In genomic region chr22:37604875-37605274, GRCh38 we compare ENCODE assay signal across 14 cellular contexts. TPM values are rescaled to one million over a fixed set of nuclear protein-coding genes. Genes with fewer than 3 reads are reported as not detected.
DNase-seq lines count a peak whose midpoint lies in the region; ATAC-seq lines count a peak whose summit lies in the region.
"Had no signal": no experiment of that assay in that cellular context is flagged by ENCODE, and none has a peak within 500 bp of the region (broad histone marks: within the 10 kb centered on the region; RNA-seq: fewer than 3 reads in every experiment).

No MANE protein-coding gene starts in this region.

- DNase-seq in Kasumi-1 (lab: John Stamatoyannopoulos, UW) (peak; percentile 50 to 60), RPMI8226 (no peak), iPS-NIHi11 (ENCODE audit: low spot score) (no peak)
- DNase-seq in activated CD4-positive, alpha-beta T cell treated with anti-CD3 and anti-CD28 coated beads for 1 hour = peak; percentile 32
- peak; percentile 70 for DNase-seq in activated naive CD4-positive, alpha-beta T cell treated with anti-CD3 and anti-CD28 coated beads for 36 hours
- peak; percentile 38 for DNase-seq in stimulated activated CD4-positive, alpha-beta T cell treated with anti-CD3 and anti-CD28 coated beads, Interleukin-4, amount 100 ng/mL, for 24 hours
- DNase-seq: Calu3, HCEC 1CT, heart left ventricle, lower lobe of right lung, MG63, NCI-H774 had no signal

- CTCF ChIA-PET in activated naive CD4-positive, alpha-beta T cell treated with anti-CD3 and anti-CD28 coated beads for 36 hours (lab: Charles Lee) = interaction anchor here (1.1 to 4.0 kb wide), 4 partner anchors 12 to 41 kb away, joined by 4 to 23 read pairs (median 15); no protein-coding TSS in a partner anchor

- H3K4me3 Mint-ChIP-seq in activated naive CD4-positive, alpha-beta T cell treated with anti-CD3 and anti-CD28 coated beads for 36 hours = no peak overlapping the region
- H3K4me3 Mint-ChIP-seq: type B pancreatic cell had no signal

- ATAC-seq in HG03097 (IDR thresholded peaks at IDR 0.05; ENCODE audit: low FRiP score, unreplicated experiment) = no peak
- ATAC-seq: heart left ventricle, lower lobe of right lung had no signal

- no peak overlapping the region for H3K27ac Mint-ChIP-seq in activated naive CD4-positive, alpha-beta T cell treated with anti-CD3 and anti-CD28 coated beads for 36 hours

- H3K36me3 Mint-ChIP-seq in activated naive CD4-positive, alpha-beta T cell treated with anti-CD3 and anti-CD28 coated beads for 36 hours (ENCODE audit: low read depth) = no peaks in the 10 kb centered on the region
- H3K36me3 Mint-ChIP-seq: type B pancreatic cell had no signal

- H3K27me3 Mint-ChIP-seq in activated naive CD4-positive, alpha-beta T cell treated with anti-CD3 and anti-CD28 coated beads for 36 hours (ENCODE audit: low read depth) = no peaks in the 10 kb centered on the region
- H3K27me3 Mint-ChIP-seq: type B pancreatic cell had no signal

- H3K9me3 Mint-ChIP-seq in activated naive CD4-positive, alpha-beta T cell treated with anti-CD3 and anti-CD28 coated beads for 36 hours = no peaks in the 10 kb centered on the region
- H3K9me3 Mint-ChIP-seq: type B pancreatic cell had no signal

- H3K4me1 Mint-ChIP-seq in activated naive CD4-positive, alpha-beta T cell treated with anti-CD3 and anti-CD28 coated beads for 36 hours (ENCODE audit: low read depth) = peaks cover 43% of the 10 kb centered on the region

- intact Hi-C loops in activated naive CD4-positive, alpha-beta T cell treated with anti-CD3 and anti-CD28 coated beads for 36 hours (cut with micrococcal nuclease) = loop anchor here (5.0 kb wide), 1 partner anchor 202 kb away; the partner anchor contains the start of gene GCAT

RNA-seq across cellular contexts. Expression of gene GGA1, which starts 3.8 kb away (rescaled TPM):
- 10 to 100 TPM; 46.1 to 49.1 TPM for total RNA-seq in activated naive CD4-positive, alpha-beta T cell treated with anti-CD3 and anti-CD28 coated beads for 36 hours

RNA-seq across cellular contexts. Expression of gene LGALS2, which starts 25.0 kb away (rescaled TPM):
- total RNA-seq in activated naive CD4-positive, alpha-beta T cell treated with anti-CD3 and anti-CD28 coated beads for 36 hours = not detected

RNA-seq across cellular contexts. Expression of gene SH3BP1, which starts 34.6 kb away (rescaled TPM):
- total RNA-seq in activated naive CD4-positive, alpha-beta T cell treated with anti-CD3 and anti-CD28 coated beads for 36 hours = 10 to 100 TPM; 45.9 to 51.0 TPM

RNA-seq across cellular contexts. Expression of gene CDC42EP1, which starts 44.6 kb away (rescaled TPM):
- total RNA-seq in activated naive CD4-positive, alpha-beta T cell treated with anti-CD3 and anti-CD28 coated beads for 36 hours = 1 to 10 TPM; 1.9 to 2.8 TPM

RNA-seq across cellular contexts. Expression of gene PDXP, which starts 53.6 kb away (rescaled TPM):
- 10 to 100 TPM; 17.4 to 19.2 TPM for total RNA-seq in activated naive CD4-positive, alpha-beta T cell treated with anti-CD3 and anti-CD28 coated beads for 36 hours

Comparison
In these comparisons a context has a peak if more than half of its experiments do, and no peak if none do; other contexts are left out.
1. DNase-seq: peak in Kasumi-1 (2 of 2), activated CD4-positive, alpha-beta T cell treated with anti-CD3 and anti-CD28 coated beads for 1 hour (single experiment), activated naive CD4-positive, alpha-beta T cell treated with anti-CD3 and anti-CD28 coated beads for 36 hours (single experiment) and stimulated activated CD4-positive, alpha-beta T cell treated with anti-CD3 and anti-CD28 coated beads, Interleukin-4, amount 100 ng/mL, for 24 hours (single experiment); none in RPMI8226 (single experiment) and iPS-NIHi11 (single experiment).